In the genomic region with DNA sequence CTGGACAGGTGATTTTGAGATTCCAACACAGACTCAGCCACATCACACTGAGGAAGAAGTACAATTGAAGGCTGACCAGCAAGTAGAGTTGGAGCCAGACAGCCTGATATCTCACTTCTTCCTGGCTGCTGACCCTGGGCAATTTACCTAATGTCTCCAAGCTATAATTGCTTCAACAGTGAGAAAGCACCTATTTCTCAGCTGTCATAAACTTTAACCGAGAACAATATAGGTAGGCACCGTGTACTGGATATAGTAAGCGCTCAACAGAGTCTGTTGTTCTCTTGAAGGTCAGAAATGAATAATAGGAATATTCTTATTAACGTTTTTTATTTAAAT, we compare ENCODE assay signal across 14 cellular contexts. TPM values are rescaled to one million over a fixed set of nuclear protein-coding genes. Genes with fewer than 3 reads are reported as not detected.
DNase-seq lines count a peak whose midpoint lies in the region; ATAC-seq and TF ChIP-seq lines count a peak whose summit lies in the region.
"Had no signal": no experiment of that assay in that cellular context is flagged by ENCODE, and none has a peak within 500 bp of the region (broad histone marks: within the 10 kb centered on the region; RNA-seq: fewer than 3 reads in every experiment).

No MANE protein-coding gene starts in this region.

- H3K9ac ChIP-seq in mesenchymal stem cell (ENCODE audit: low read length) = peak overlapping the region; percentile 58
- H3K9ac ChIP-seq in MM.1S (ENCODE audit: low read length) = no peak overlapping the region

- ATAC-seq in GM18868 (IDR thresholded peaks at IDR 0.05; ENCODE audit: unreplicated experiment) (peak; percentile 28), GM21528 (IDR thresholded peaks at IDR 0.05; ENCODE audit: low FRiP score, unreplicated experiment) (peak; percentile 38), HG03432 (IDR thresholded peaks at IDR 0.05; ENCODE audit: unreplicated experiment) (peak; percentile 26)

- H2BK15ac ChIP-seq in mesenchymal stem cell (ENCODE audit: low read depth, poor library complexity, severe bottlenecking) = no peak overlapping the region

- WGBS in mesenchymal stem cell = 100% methylated on average over 3 of the region's 4 CpGs

- H3K4me1 ChIP-seq in mesenchymal stem cell (ENCODE audit: control insufficient read depth, insufficient read depth, low read depth, low read length) (no peaks in the 10 kb centered on the region), MM.1S (ENCODE audit: low read length) (peaks cover 6% of the 10 kb centered on the region; the same call in 1 of the 2 replicates)

- no peak overlapping the region for H2BK5ac ChIP-seq in mesenchymal stem cell (ENCODE audit: low read depth, low read length, poor library complexity, severe bottlenecking)

- 0 out of 2 replicates have a peak, but pooled peaks cover 5% of the 10 kb centered on the region for H4K20me1 ChIP-seq in MM.1S (ENCODE audit: insufficient read depth, low read length)

- no peak overlapping the region for H2BK12ac ChIP-seq in mesenchymal stem cell (ENCODE audit: low read length in 2 of 2)

- H2AFZ ChIP-seq in mesenchymal stem cell (ENCODE audit: low read depth, low read length) = no peak overlapping the region
- H2AFZ ChIP-seq in MM.1S (ENCODE audit: low read length) = no peak overlapping the region

- no peak overlapping the region for H3K18ac ChIP-seq in mesenchymal stem cell (ENCODE audit: low read depth in 1 of 2, low read length in 2 of 2)

- no peak overlapping the region for H4K8ac ChIP-seq in mesenchymal stem cell (ENCODE audit: low read length)

- no peak overlapping the region for H3K4ac ChIP-seq in mesenchymal stem cell (ENCODE audit: low read depth in 1 of 2, low read length in 2 of 2)

- H3K4me2 ChIP-seq in mesenchymal stem cell (ENCODE audit: low read length, poor library complexity, severe bottlenecking) (no peak overlapping the region), MM.1S (ENCODE audit: low read depth, low read length) (no peak overlapping the region)

- H3K9me2 ChIP-seq in MM.1S (replicated peaks; ENCODE audit: insufficient read depth, low read length) = no peaks in the 10 kb centered on the region

- H3K36me3 ChIP-seq in mesenchymal stem cell (ENCODE audit: control insufficient read depth in 1 of 2, insufficient read depth in 2 of 2, low read depth in 1 of 2, low read length in 2 of 2) (peaks cover 3 to 22% of the 10 kb centered on the region in 2 experiments), MM.1S (replicated peaks; ENCODE audit: insufficient read depth, low read length) (no peaks in the 10 kb centered on the region)
- H3K36me3 ChIP-seq: esophagus muscularis mucosa, gastroesophageal sphincter, SJCRH30, tibial artery had no signal

- DNase-seq in mesenchymal stem cell (no peak), MM.1S (no peak), NCI-H526 (lab: John Stamatoyannopoulos, UW) (no peak), NCI-H510A treated with DMSO at 0.1 percent for 48 hours (lab: John Stamatoyannopoulos, UW) (no peak), NCI-H2227 treated with DMSO at 0.1 percent for 48 hours (lab: John Stamatoyannopoulos, UW) (no peak)
- DNase-seq: NCI-H187 treated with DMSO at 0.1 percent for 48 hours, tibial artery had no signal

- H3K4me3 ChIP-seq in mesenchymal stem cell (ENCODE audit: insufficient read depth in 1 of 2, low read depth in 1 of 2, low read length in 2 of 2) (no peak overlapping the region), MM.1S (ENCODE audit: low read length) (no peak overlapping the region)
- H3K4me3 ChIP-seq: esophagus muscularis mucosa, gastroesophageal sphincter, SJCRH30, tibial artery had no signal

- no peak for TF ChIP-seq CTCF in MM.1S (IDR thresholded peaks at IDR 0.05; ENCODE audit: low read length)

- peaks cover 91% of the 10 kb centered on the region for H3K79me2 ChIP-seq in MM.1S (ENCODE audit: low read length)

- H3K14ac ChIP-seq in mesenchymal stem cell (ENCODE audit: low read length in 2 of 2) = no peak overlapping the region

- H3K27ac ChIP-seq in mesenchymal stem cell (ENCODE audit: low read length, poor library complexity, severe bottlenecking) (no peak overlapping the region), MM.1S (ENCODE audit: low read length) (no peak overlapping the region)
- H3K27ac ChIP-seq: esophagus muscularis mucosa, gastroesophageal sphincter, SJCRH30, tibial artery had no signal

- peaks cover 5% of the 10 kb centered on the region; the same call in 1 of the 2 replicates for H3F3A ChIP-seq in MM.1S (ENCODE audit: insufficient read depth, low read length)

- H3K79me1 ChIP-seq in mesenchymal stem cell (replicated peaks; ENCODE audit: low read length, poor library complexity, severe bottlenecking) = peaks cover 20% of the 10 kb centered on the region

- H2BK120ac ChIP-seq in mesenchymal stem cell (ENCODE audit: low read depth, low read length) = no peak overlapping the region

- H3K27me3 ChIP-seq in mesenchymal stem cell (ENCODE audit: control insufficient read depth in 1 of 2, insufficient read depth in 1 of 2, low read length in 2 of 2) (no peaks in the 10 kb centered on the region), MM.1S (replicated peaks; ENCODE audit: insufficient read depth, low read length) (no peaks in the 10 kb centered on the region)
- H3K27me3 ChIP-seq: esophagus muscularis mucosa, gastroesophageal sphincter, SJCRH30, tibial artery had no signal

- peaks cover 5% of the 10 kb centered on the region for H3K9me3 ChIP-seq in mesenchymal stem cell (ENCODE audit: control insufficient read depth, low read length)
- H3K9me3 ChIP-seq in MM.1S (replicated peaks; ENCODE audit: insufficient read depth, low read length) = no peaks in the 10 kb centered on the region
- H3K9me3 ChIP-seq: esophagus muscularis mucosa, gastroesophageal sphincter, SJCRH30, tibial artery had no signal

- no peak overlapping the region for H2AK5ac ChIP-seq in mesenchymal stem cell (ENCODE audit: low read length, severe bottlenecking)

- H4K91ac ChIP-seq in mesenchymal stem cell (ENCODE audit: low read length) = no peak overlapping the region

- H3K23ac ChIP-seq in mesenchymal stem cell (ENCODE audit: low read length in 2 of 2) = no peak overlapping the region

RNA-seq across cellular contexts. Expression of gene STX7, which starts 28.3 kb away (rescaled TPM):
- 32.9 TPM for polyA plus RNA-seq in mesenchymal stem cell (2013, experiment 1 of 2)
- polyA plus RNA-seq in mesenchymal stem cell (2013, experiment 2 of 2) = 31.0 TPM

RNA-seq across cellular contexts. Expression of gene TAAR9, which starts 53.4 kb away (rescaled TPM):
- polyA plus RNA-seq in mesenchymal stem cell (2013, experiment 1 of 2) = not detected
- polyA plus RNA-seq in mesenchymal stem cell (2013, experiment 2 of 2) = not detected
- polyA plus RNA-seq: naive thymus-derived CD8-positive, alpha-beta T cell had no signal
